ENCODE assay signal across 14 cellular contexts in the genomic region with DNA sequence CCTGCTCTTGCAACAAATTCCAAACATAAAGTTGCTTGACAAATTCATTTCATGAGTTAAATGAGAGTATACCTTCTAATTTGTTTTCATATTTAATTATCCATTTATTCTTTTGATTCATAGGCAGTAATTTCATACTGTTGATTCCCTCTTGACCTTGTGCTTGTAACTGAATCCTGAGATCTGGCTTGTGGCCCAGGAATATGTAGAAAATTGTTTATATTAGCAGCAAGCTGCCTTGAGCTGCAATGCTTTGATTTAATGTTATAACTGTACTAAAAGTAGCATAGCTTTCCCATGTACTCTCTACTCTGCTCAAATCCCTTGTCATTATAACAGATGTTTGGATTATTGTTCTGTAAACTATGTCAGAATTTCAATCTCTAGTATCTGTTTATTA.
A peak's percentile ranks its signal among the peaks of the same experiment; 100 is the strongest.
DNase-seq lines count a peak whose midpoint lies in the region; ATAC-seq and TF ChIP-seq lines count a peak whose summit lies in the region.
"Had no signal": no experiment of that assay in that cellular context is flagged by ENCODE, and none has a peak within 500 bp of the region (broad histone marks: within the 10 kb centered on the region; RNA-seq: fewer than 3 reads in every experiment).

No MANE protein-coding gene starts in this region.

- no peak for TF ChIP-seq CTCF in fibroblast of pulmonary artery (IDR thresholded peaks at IDR 0.05; ENCODE audit: low read length, missing control alignments)

- DNase-seq in DMS 273 (lab: John Stamatoyannopoulos, UW; ENCODE audit: unreplicated experiment) (peak; percentile 76), NCI-H1092 treated with DMSO at 0.1 percent for 48 hours (lab: John Stamatoyannopoulos, UW) (peak; percentile 78), NCI-H748 treated with DMSO at 0.1 percent for 48 hours (lab: John Stamatoyannopoulos, UW) (peak; percentile 64), fibroblast of pulmonary artery (ENCODE audit: low read depth) (peak; percentile 23), inferior parietal cortex (ENCODE audit: extremely low spot score) (no peak), NCI-H187 treated with DMSO at 0.1 percent for 48 hours (lab: John Stamatoyannopoulos, UW) (no peak), COLO668 (lab: John Stamatoyannopoulos, UW; ENCODE audit: unreplicated experiment) (no peak)
- DNase-seq: activated T-cell treated with anti-CD3 and anti-CD28 coated beads for 4 hours; CD4-positive, CD25-positive, alpha-beta regulatory T cell; NCI-H526; stimulated activated CD4-positive, alpha-beta T cell treated with anti-CD3 and anti-CD28 coated beads, Interleukin-2, amount 100 ng/mL, for 48 hours; stimulated activated naive CD4-positive, alpha-beta T cell had no signal

- H3K4me3 ChIP-seq in fibroblast of pulmonary artery (replicated peaks; ENCODE audit: low read depth, low read length) = no peak overlapping the region

- no peak for ATAC-seq in HG02571 (IDR thresholded peaks at IDR 0.05; ENCODE audit: unreplicated experiment)
- ATAC-seq: WTC11 had no signal

Comparison
In these comparisons a context has a peak if more than half of its experiments do, and no peak if none do; other contexts are left out.
1. DNase-seq: peak in DMS 273 (single experiment), NCI-H1092 treated with DMSO at 0.1 percent for 48 hours (single experiment), NCI-H748 treated with DMSO at 0.1 percent for 48 hours (single experiment) and fibroblast of pulmonary artery (single experiment); none in inferior parietal cortex (single experiment), NCI-H187 treated with DMSO at 0.1 percent for 48 hours (single experiment) and COLO668 (single experiment).